Comparison of ENCODE assay signal across 8 cellular contexts in genomic region chr1:51421961-51422360, GRCh38.
DNase-seq lines count a peak whose midpoint lies in the region; ATAC-seq, FAIRE-seq and TF ChIP-seq lines count a peak whose summit lies in the region.

No MANE protein-coding gene starts in this region.

- peak; percentile 94 for FAIRE-seq in kidney (lab: Jason Lieb, UNC)

- no peaks in the 10 kb centered on the region for H4K20me1 ChIP-seq in mammary epithelial cell (ENCODE audit: insufficient read depth, low read length)

- peak overlapping the region; percentile 29 for H3K27ac ChIP-seq in mammary epithelial cell (ENCODE audit: insufficient read depth, low read depth, low read length)
- no peak overlapping the region for H3K27ac ChIP-seq in kidney (ENCODE audit: low read depth in 2 of 2, low read length in 2 of 2)
- peak overlapping the region in 1 of 2 donors; percentile 73 for H3K27ac ChIP-seq in uterus

- H3K9me3 ChIP-seq in mammary epithelial cell (replicated peaks; ENCODE audit: insufficient read depth, low read length) (no peaks in the 10 kb centered on the region), kidney (ENCODE audit: control insufficient read depth in 1 of 2, low read length in 2 of 2) (no peaks in the 10 kb centered on the region), uterus (no peaks in the 10 kb centered on the region)

- no peak overlapping the region for H2AFZ ChIP-seq in mammary epithelial cell (ENCODE audit: low read depth, low read length)

- no peaks in the 10 kb centered on the region for H3K27me3 ChIP-seq in mammary epithelial cell (ENCODE audit: insufficient read depth, low read length)
- H3K27me3 ChIP-seq in uterus, result no peaks in the 10 kb centered on the region

- dilution Hi-C loops in mammary epithelial cell (cut with HindIII; ENCODE audit: low sequenced_read_pairs), result no loop called here

- no peak for TF ChIP-seq CTCF in mammary epithelial cell (conservative IDR thresholded peaks at IDR 0.05 in 1 of 2, IDR thresholded peaks at IDR 0.05 in 1 of 2; ENCODE audit: extremely low read depth in 1 of 2, insufficient read depth in 1 of 2, low read depth in 1 of 2, low read length in 2 of 2)
- no peak for TF ChIP-seq CTCF in kidney (IDR thresholded peaks at IDR 0.05; ENCODE audit: borderline replicate concordance, extremely low read depth, insufficient read depth)
- TF ChIP-seq CTCF in uterus (IDR thresholded peaks at IDR 0.05), result no peak

- H3K4me3 ChIP-seq in mammary epithelial cell (replicated peaks in 1 of 3; ENCODE audit: insufficient read depth in 1 of 3, low read depth in 2 of 3, low read length in 3 of 3) (no peak overlapping the region), kidney (ENCODE audit: low read length in 2 of 2) (no peak overlapping the region), uterus (no peak overlapping the region)

- TF ChIP-seq POLR2A in uterus (IDR thresholded peaks at IDR 0.05), result no peak

- CTCF ChIA-PET in mammary epithelial cell (lab: Charles Lee; ENCODE audit: low non-redundant PET), result interaction anchor here (0.6 to 0.7 kb wide), 2 partner anchors 608 to 929 kb away, joined by 3 read pairs; no protein-coding TSS in a partner anchor

- in situ Hi-C loops in mammary epithelial cell (cut with MboI; ENCODE audit: low sequenced_read_pairs in 2 of 2), result no loop called here

- no TSS peak for BruUV-seq in mammary epithelial cell (replicated peaks; lab: Mats Ljungman, UMichigan)

- H3K9ac ChIP-seq in mammary epithelial cell (ENCODE audit: insufficient read depth, low read length), result no peak overlapping the region
- no peak overlapping the region for H3K9ac ChIP-seq in kidney (ENCODE audit: low read length in 2 of 2)

- intact Hi-C loops in mammary epithelial cell (cut with micrococcal nuclease), result loop anchor here (10.0 kb wide), 1 partner anchor 113 kb away; no protein-coding TSS in a partner anchor
- intact Hi-C loops in kidney (cut with DNase I), result no loop called here
- intact Hi-C loops in uterus (cut with DNase I; ENCODE audit: low total_unique reads), result no loop called here

- H3K4me1 ChIP-seq in mammary epithelial cell (ENCODE audit: insufficient read depth, low read length) (no peaks in the 10 kb centered on the region), kidney (ENCODE audit: control insufficient read depth in 1 of 2, insufficient read depth in 1 of 2, low read depth in 1 of 2, low read length in 2 of 2) (no peaks in the 10 kb centered on the region), uterus (no peaks in the 10 kb centered on the region)

- ATAC-seq in GM19351 (IDR thresholded peaks at IDR 0.05; ENCODE audit: unreplicated experiment) (peak; percentile 68), GM18520 (IDR thresholded peaks at IDR 0.05; ENCODE audit: unreplicated experiment) (no peak)

- DNase-seq in AG20443 (ENCODE audit: low spot score) (peak; percentile 78), NCI-H460 (ENCODE audit: extremely low read depth, low read depth) (peak; percentile 61), mammary epithelial cell (peak; percentile 25), kidney (no peak), uterus (no peak)
- no peak for DNase-seq in activated CD8-positive, alpha-beta memory T cell treated with anti-CD3 and anti-CD28 coated beads for 24 hours

- no peak overlapping the region for H3K4me2 ChIP-seq in mammary epithelial cell (ENCODE audit: insufficient read depth, low read depth, low read length)

- H3K36me3 ChIP-seq in mammary epithelial cell (ENCODE audit: insufficient read depth, low read length) (no peaks in the 10 kb centered on the region), kidney (ENCODE audit: control insufficient read depth in 1 of 2, insufficient read depth in 2 of 2, low read length in 2 of 2) (no peaks in the 10 kb centered on the region), uterus (no peaks in the 10 kb centered on the region)

- H3K79me2 ChIP-seq in mammary epithelial cell (ENCODE audit: insufficient read depth, low read length), result no peaks in the 10 kb centered on the region

Comparison
In these comparisons a context has a peak if more than half of its experiments do, and no peak if none do; other contexts are left out.
1. DNase-seq: peak in AG20443 (single experiment), NCI-H460 (single experiment) and mammary epithelial cell (single experiment); none in kidney (single experiment), uterus (0 of 2) and activated CD8-positive, alpha-beta memory T cell treated with anti-CD3 and anti-CD28 coated beads for 24 hours (single experiment).